Comparison of ENCODE assay signal across 8 cellular contexts in the genomic region with DNA sequence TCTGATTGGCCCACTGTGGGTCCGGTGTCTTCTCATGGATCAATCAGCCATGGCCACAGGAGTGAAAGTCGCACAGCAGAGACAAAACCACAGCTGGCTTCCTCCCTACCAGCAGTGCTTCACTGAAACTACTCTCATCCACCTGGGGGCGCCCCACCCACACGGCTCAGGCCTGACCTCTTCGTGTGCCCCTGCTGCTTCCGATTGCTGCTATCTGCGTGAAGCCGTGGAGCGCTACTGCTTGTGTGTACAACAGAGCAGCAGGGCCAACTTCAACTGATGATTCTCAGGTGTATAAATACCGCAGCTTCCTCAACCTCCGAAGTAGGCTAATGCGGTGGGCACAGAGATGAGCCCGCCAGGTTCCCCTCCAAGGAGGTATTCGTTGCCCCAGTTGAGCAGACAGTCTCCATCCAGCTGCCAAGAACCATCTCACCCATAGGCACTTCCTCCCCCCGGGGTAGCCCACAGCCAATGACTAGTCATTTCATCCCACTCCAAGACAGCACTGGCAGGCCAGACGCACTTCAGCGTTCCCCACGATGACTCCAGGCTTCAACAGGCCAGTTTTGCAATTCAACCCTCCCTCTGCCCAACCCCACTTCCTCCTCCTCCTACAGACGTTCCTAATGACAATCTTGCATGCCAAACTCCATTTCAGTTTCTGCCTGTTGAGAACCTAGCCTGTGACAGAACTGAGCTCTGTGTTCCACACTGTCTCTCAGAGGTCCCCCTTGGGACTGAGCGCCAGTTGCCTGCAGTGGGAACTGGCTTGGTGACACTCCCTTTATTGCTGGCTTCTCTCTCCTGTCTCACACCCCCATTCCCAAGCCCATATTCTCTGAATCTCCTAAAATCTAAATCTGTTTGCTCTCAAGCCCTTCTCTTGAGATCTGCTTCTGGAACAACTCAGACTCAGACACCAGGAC. TPM values are rescaled to one million over a fixed set of nuclear protein-coding genes. Genes with fewer than 3 reads are reported as not detected.
DNase-seq lines count a peak whose midpoint lies in the region; ATAC-seq and TF ChIP-seq lines count a peak whose summit lies in the region.

No MANE protein-coding gene starts in this region.

- no CpG with 5 or more reads among the region's 20 CpGs for WGBS in trophoblast cell (ENCODE audit: extremely low coverage, insufficient coverage, insufficient read length)

- H2BK12ac ChIP-seq in trophoblast cell (ENCODE audit: low read length), result peak overlapping the region; percentile 54

- H4K8ac ChIP-seq in trophoblast cell (ENCODE audit: low read depth, low read length), result peak overlapping the region; percentile 11

- intact Hi-C loops in uterus (cut with DNase I; ENCODE audit: low total_unique reads), result no loop called here

- H3K4me3 ChIP-seq in epithelial cell of esophagus (ENCODE audit: low read length) (no peak overlapping the region), trophoblast cell (ENCODE audit: low read depth, low read length) (no peak overlapping the region), uterus (no peak overlapping the region)

- ATAC-seq in GM21717 (IDR thresholded peaks at IDR 0.05; ENCODE audit: unreplicated experiment), result peak; percentile 57
- no peak for ATAC-seq in HG02840 (IDR thresholded peaks at IDR 0.05; ENCODE audit: low FRiP score, unreplicated experiment)

- H3K9ac ChIP-seq in trophoblast cell (ENCODE audit: low read length), result no peak overlapping the region

- H2AK5ac ChIP-seq in trophoblast cell (ENCODE audit: low read length), result no peak overlapping the region

- H3K79me2 ChIP-seq in trophoblast cell (ENCODE audit: control insufficient read depth, insufficient read depth, low read length, poor library complexity), result no peaks in the 10 kb centered on the region

- H3K4me2 ChIP-seq in trophoblast cell (ENCODE audit: low read length), result no peak overlapping the region

- peaks cover 6% of the 10 kb centered on the region for H3K79me1 ChIP-seq in trophoblast cell (ENCODE audit: low read length)

- H3K4me1 ChIP-seq in trophoblast cell (ENCODE audit: control insufficient read depth in 1 of 2, insufficient read depth in 2 of 2, low read length in 2 of 2) (peaks cover 10 to 11% of the 10 kb centered on the region in 2 experiments), uterus (no peaks in the 10 kb centered on the region)

- no peak overlapping the region for H3K4ac ChIP-seq in trophoblast cell (ENCODE audit: low read depth, low read length)

- H3K14ac ChIP-seq in trophoblast cell (ENCODE audit: low read length), result no peak overlapping the region

- H4K91ac ChIP-seq in trophoblast cell (ENCODE audit: low read depth, low read length), result peak overlapping the region; percentile 2

- DNase-seq in DMS153 treated with DMSO at 0.1 percent for 48 hours (lab: John Stamatoyannopoulos, UW; ENCODE audit: unreplicated experiment), result peak; percentile 21
- DNase-seq in NCI-H146 (lab: John Stamatoyannopoulos, UW), result peak; percentile 74
- DNase-seq in activated CD4-positive, alpha-beta T cell treated with anti-CD3 and anti-CD28 coated beads, Interleukin-2, amount 50 U/mL, for 24 hours (ENCODE audit: low read depth in 1 of 2, low spot score in 1 of 2), result peak; percentile 6 to 40
- DNase-seq in epithelial cell of esophagus (ENCODE audit: low read depth), result peak; percentile 72
- peak in 1 of 2 donors; percentile 16 for DNase-seq in trophoblast cell
- peak; percentile 58 to 66 for DNase-seq in uterus

- no peak for TF ChIP-seq POLR2A in uterus (IDR thresholded peaks at IDR 0.05)

- H4K12ac ChIP-seq in trophoblast cell (ENCODE audit: low read depth, low read length), result no peak overlapping the region

- H3K9me3 ChIP-seq in trophoblast cell (ENCODE audit: insufficient read depth, low read depth, low read length) (no peaks in the 10 kb centered on the region), uterus (no peaks in the 10 kb centered on the region)

- H2BK5ac ChIP-seq in trophoblast cell (ENCODE audit: low read depth, low read length, poor library complexity), result no peak overlapping the region

- no peak overlapping the region for H2AFZ ChIP-seq in trophoblast cell (ENCODE audit: insufficient read depth, low read length, poor library complexity)

- H3K23ac ChIP-seq in trophoblast cell (ENCODE audit: low read length), result no peak overlapping the region

- H3K27me3 ChIP-seq in trophoblast cell (ENCODE audit: insufficient read depth, low read length), result no peaks in the 10 kb centered on the region
- H3K27me3 ChIP-seq in uterus, result no peaks in the 10 kb centered on the region

- H3K27ac ChIP-seq in trophoblast cell (ENCODE audit: low read depth, low read length), result no peak overlapping the region
- peak overlapping the region; percentile 61 to 73 for H3K27ac ChIP-seq in uterus

- H3K36me3 ChIP-seq in trophoblast cell (ENCODE audit: control insufficient read depth in 1 of 2, insufficient read depth in 2 of 2, low read length in 2 of 2), result no peaks in the 10 kb centered on the region
- no peaks in the 10 kb centered on the region for H3K36me3 ChIP-seq in uterus

- TF ChIP-seq CTCF in epithelial cell of esophagus (IDR thresholded peaks at IDR 0.05; ENCODE audit: insufficient read depth, low read depth, low read length, missing control alignments), result no peak
- no peak for TF ChIP-seq CTCF in uterus (IDR thresholded peaks at IDR 0.05)

- no peak overlapping the region for H3K18ac ChIP-seq in trophoblast cell (ENCODE audit: low read length)

- peak overlapping the region; percentile 11 for H2BK120ac ChIP-seq in trophoblast cell (ENCODE audit: insufficient read depth, low read length, poor library complexity)

RNA-seq across cellular contexts. Expression of gene ATP6AP2, which starts 41.3 kb away (rescaled TPM):
- polyA plus RNA-seq in trophoblast cell (2013), result 60.2 and 64.8 TPM in 2 replicates
- total RNA-seq in uterus, result 100 to 1,000 TPM in 1 of 4 donors, 10 to 100 TPM in 3; 66.8 to 130 (median 94.5) TPM
